In genomic region chr2:36366491-36367120, GRCh38 we compare ENCODE assay signal across 13 cellular contexts. TPM values are rescaled to one million over a fixed set of nuclear protein-coding genes. Genes with fewer than 3 reads are reported as not detected.
A peak's percentile ranks its signal among the peaks of the same experiment; 100 is the strongest.
DNase-seq lines count a peak whose midpoint lies in the region; ATAC-seq and TF ChIP-seq lines count a peak whose summit lies in the region.
"Had no signal": no experiment of that assay in that cellular context is flagged by ENCODE, and none has a peak within 500 bp of the region (broad histone marks: within the 10 kb centered on the region; RNA-seq: fewer than 3 reads in every experiment).

No MANE protein-coding gene starts in this region.

- DNase-seq in brain microvascular endothelial cell: no peak
- DNase-seq in CD8-positive, alpha-beta T cell: no peak
- DNase-seq in activated CD4-positive, CD25-positive, alpha-beta regulatory T cell treated with anti-CD3 and anti-CD28 coated beads, Interleukin-2, amount 50 U/mL, for 72 hours: no peak
- no peak for DNase-seq in NK-92 treated with Interleukin-12 subunit alpha and Interleukin-12 subunit beta, amount 100 ng/mL, for 24 hours (lab: John Stamatoyannopoulos, UW)
- DNase-seq: activated CD4-positive, alpha-beta T cell treated with anti-CD3 and anti-CD28 coated beads, Interleukin-2, amount 10 ng/mL, durations not matched to agents 7 days and 5 days; activated effector memory CD4-positive, alpha-beta T cell treated with anti-CD3 and anti-CD28 coated beads, Interleukin-2, amount 50 U/mL, for 16 hours; left ventricle myocardium inferior; pancreas; stimulated activated naive CD4-positive, alpha-beta T cell treated with Interleukin-2 at 50 U/mL for 16 hours had no signal

- in situ Hi-C loops in brain microvascular endothelial cell (cut with HindIII; ENCODE audit: low pct_ligation_motif_present, low sequenced_read_pairs): no loop called here

- H3K4me1 ChIP-seq in HUES6 (ENCODE audit: control insufficient read depth, insufficient read depth, low read length) (peaks cover 93% of the 10 kb centered on the region), iPS-20b (ENCODE audit: insufficient read depth, low read length) (peaks cover 62% of the 10 kb centered on the region), skeletal muscle tissue (ENCODE audit: control insufficient read depth in 3 of 3, insufficient read depth in 3 of 3, low read length in 3 of 3) (peaks cover 60 to 76% (median 70%) of the 10 kb centered on the region in 3 donors)
- H3K4me1 ChIP-seq in CD8-positive, alpha-beta T cell (ENCODE audit: insufficient read depth, low read length): no peaks in the 10 kb centered on the region

- H3K4me3 Mint-ChIP-seq in CD8-positive, alpha-beta T cell: no peak overlapping the region
- H3K4me3 Mint-ChIP-seq: activated CD4-positive, alpha-beta T cell treated with anti-CD3 and anti-CD28 coated beads, Interleukin-2, amount 10 ng/mL, durations not matched to agents 7 days and 5 days; IgD-negative memory B cell had no signal

- H3K36me3 Mint-ChIP-seq in CD8-positive, alpha-beta T cell: no peaks in the 10 kb centered on the region
- H3K36me3 Mint-ChIP-seq: IgD-negative memory B cell had no signal

- H3K9me3 ChIP-seq in HUES6 (ENCODE audit: control insufficient read depth, insufficient read depth, low read depth, low read length) (no peaks in the 10 kb centered on the region), iPS-20b (ENCODE audit: insufficient read depth, low read depth, low read length) (no peaks in the 10 kb centered on the region), skeletal muscle tissue (ENCODE audit: control insufficient read depth in 3 of 3, low read length in 3 of 3) (no peaks in the 10 kb centered on the region)
- no peaks in the 10 kb centered on the region for H3K9me3 ChIP-seq in CD8-positive, alpha-beta T cell (ENCODE audit: low read length)
- H3K9me3 ChIP-seq: left ventricle myocardium inferior, pancreas had no signal

- peak overlapping the region; percentile 31 for H3K4me3 ChIP-seq in HUES6 (ENCODE audit: low read depth, low read length)
- no peak overlapping the region for H3K4me3 ChIP-seq in brain microvascular endothelial cell (ENCODE audit: low read depth, low read length)
- H3K4me3 ChIP-seq in iPS-20b (ENCODE audit: low read length): peak overlapping the region; percentile 51; the same call in 1 of the 2 replicates
- peak overlapping the region in 2 of 3 donors; percentile 13 to 16 for H3K4me3 ChIP-seq in skeletal muscle tissue (ENCODE audit: low read length in 3 of 3)
- H3K4me3 ChIP-seq in CD8-positive, alpha-beta T cell (ENCODE audit: low read depth, low read length): no peak overlapping the region
- H3K4me3 ChIP-seq: left ventricle myocardium inferior, pancreas had no signal

- POLR2A ChIA-PET in CD8-positive, alpha-beta T cell (lab: Charles Lee): interaction anchor here (1.4 kb wide), 1 partner anchor 10 kb away, joined by 7 read pairs; no protein-coding TSS in a partner anchor

- no peaks in the 10 kb centered on the region for H3K27me3 ChIP-seq in HUES6 (ENCODE audit: control insufficient read depth, insufficient read depth, low read length)
- no peaks in the 10 kb centered on the region for H3K27me3 ChIP-seq in brain microvascular endothelial cell (replicated peaks)
- no peaks in the 10 kb centered on the region for H3K27me3 ChIP-seq in iPS-20b (ENCODE audit: insufficient read depth, low read length)
- no peaks in the 10 kb centered on the region for H3K27me3 ChIP-seq in skeletal muscle tissue (ENCODE audit: control insufficient read depth in 3 of 3, insufficient read depth in 3 of 3, low read length in 3 of 3)
- H3K27me3 ChIP-seq in CD8-positive, alpha-beta T cell (ENCODE audit: insufficient read depth, low read length): no peaks in the 10 kb centered on the region
- H3K27me3 ChIP-seq: pancreas had no signal

- H3K4me1 Mint-ChIP-seq in CD8-positive, alpha-beta T cell (ENCODE audit: low read depth): no peaks in the 10 kb centered on the region
- H3K4me1 Mint-ChIP-seq: activated CD4-positive, alpha-beta T cell treated with anti-CD3 and anti-CD28 coated beads, Interleukin-2, amount 10 ng/mL, durations not matched to agents 7 days and 5 days had no signal

- H3K27ac Mint-ChIP-seq in CD8-positive, alpha-beta T cell: no peak overlapping the region
- H3K27ac Mint-ChIP-seq: activated CD4-positive, alpha-beta T cell treated with anti-CD3 and anti-CD28 coated beads, Interleukin-2, amount 10 ng/mL, durations not matched to agents 7 days and 5 days; IgD-negative memory B cell had no signal

- H3K27ac ChIP-seq in HUES6 (ENCODE audit: low read depth, low read length) (no peak overlapping the region), brain microvascular endothelial cell (peak overlapping the region; percentile 3), iPS-20b (ENCODE audit: low read length) (peak overlapping the region; percentile 40), skeletal muscle tissue (ENCODE audit: low read depth, low read length) (peak overlapping the region; percentile 14)
- no peak overlapping the region for H3K27ac ChIP-seq in CD8-positive, alpha-beta T cell (ENCODE audit: low read depth, low read length)
- H3K27ac ChIP-seq: left ventricle myocardium inferior had no signal

- intact Hi-C loops in CD8-positive, alpha-beta T cell (cut with DNase I, micrococcal nuclease): no loop called here

- peaks cover 4% of the 10 kb centered on the region for H3K27me3 Mint-ChIP-seq in CD8-positive, alpha-beta T cell (ENCODE audit: low read depth)

- TF ChIP-seq CTCF in brain microvascular endothelial cell (IDR thresholded peaks at IDR 0.05; ENCODE audit: low read depth, low read length, missing control alignments): no peak
- TF ChIP-seq CTCF in CD8-positive, alpha-beta T cell (IDR thresholded peaks at IDR 0.05): no peak

- no peak overlapping the region for H3K9ac ChIP-seq in HUES6 (ENCODE audit: low read length)
- H3K9ac ChIP-seq in iPS-20b (ENCODE audit: low read depth, low read length): peak overlapping the region; percentile 37
- peak overlapping the region in 2 of 3 donors; percentile 23 to 39 for H3K9ac ChIP-seq in skeletal muscle tissue (ENCODE audit: low read depth in 1 of 3, low read length in 3 of 3)

- no peaks in the 10 kb centered on the region for H3K36me3 ChIP-seq in HUES6 (ENCODE audit: control insufficient read depth, insufficient read depth, low read length)
- H3K36me3 ChIP-seq in brain microvascular endothelial cell (replicated peaks): no peaks in the 10 kb centered on the region
- peaks cover 4% of the 10 kb centered on the region; the same call in 1 of the 2 replicates for H3K36me3 ChIP-seq in iPS-20b (ENCODE audit: insufficient read depth, low read depth, low read length)
- H3K36me3 ChIP-seq in skeletal muscle tissue (ENCODE audit: control insufficient read depth in 3 of 3, insufficient read depth in 3 of 3, low read length in 3 of 3): peaks cover 0 to 3% (median 0%) of the 10 kb centered on the region in 3 donors
- no peaks in the 10 kb centered on the region for H3K36me3 ChIP-seq in CD8-positive, alpha-beta T cell (ENCODE audit: insufficient read depth, low read length)
- H3K36me3 ChIP-seq: left ventricle myocardium inferior, pancreas had no signal

- no peaks in the 10 kb centered on the region for H3K9me3 Mint-ChIP-seq in CD8-positive, alpha-beta T cell
- H3K9me3 Mint-ChIP-seq: activated CD4-positive, alpha-beta T cell treated with anti-CD3 and anti-CD28 coated beads, Interleukin-2, amount 10 ng/mL, durations not matched to agents 7 days and 5 days; IgD-negative memory B cell had no signal

- CTCF ChIA-PET in CD8-positive, alpha-beta T cell (lab: Charles Lee): no interaction called here

- no peak for ATAC-seq in CD8-positive, alpha-beta T cell
- ATAC-seq: pancreas had no signal

RNA-seq across cellular contexts. Expression of gene CRIM1, which starts 11.0 kb away (rescaled TPM):
- 44.9 TPM for total RNA-seq in skeletal muscle tissue
- 1 to 10 TPM; 4.3 to 5.3 TPM for total RNA-seq in CD8-positive, alpha-beta T cell

Comparison
In these comparisons a context has a peak if more than half of its experiments do, and no peak if none do; other contexts are left out.
1. H3K27ac ChIP-seq: peak in brain microvascular endothelial cell (single experiment), iPS-20b (single experiment) and skeletal muscle tissue (single experiment); none in HUES6 (single experiment) and CD8-positive, alpha-beta T cell (single experiment).
2. H3K4me3 ChIP-seq: peak in HUES6 (single experiment), iPS-20b (single experiment) and skeletal muscle tissue (2 of 3); none in brain microvascular endothelial cell (single experiment) and CD8-positive, alpha-beta T cell (single experiment).